ENCODE assay signal across 31 cellular contexts in genomic region chr21:28439852-28440251, GRCh38.
DNase-seq lines count a peak whose midpoint lies in the region; ATAC-seq and TF ChIP-seq lines count a peak whose summit lies in the region.
"Had no signal": no experiment of that assay in that cellular context is flagged by ENCODE, and none has a peak within 500 bp of the region (broad histone marks: within the 10 kb centered on the region; RNA-seq: fewer than 3 reads in every experiment).

No MANE protein-coding gene starts in this region.

- H3K4me2 ChIP-seq in smooth muscle cell: no peak overlapping the region

- intact Hi-C loops in left colon (cut with DNase I, micrococcal nuclease) (no loop called here), Right ventricle myocardium superior (cut with DNase I) (no loop called here)
- intact Hi-C loops in activated T-helper 2 cell treated with anti-CD3 and anti-CD28 coated beads, Interferon-gamma antibody, Interleukin-2, Interleukin-4, amounts not matched to agents 10 μg/mL and 5 μg/mL and 100 μg/mL, durations not matched to agents 14 hours and 24 hours and 36 hours (cut with micrococcal nuclease): no loop called here

- no peaks in the 10 kb centered on the region for H3K36me3 Mint-ChIP-seq in activated T-helper 2 cell treated with anti-CD3 and anti-CD28 coated beads, Interferon-gamma antibody, Interleukin-2, Interleukin-4, amounts not matched to agents 10 μg/mL and 5 μg/mL and 100 μg/mL, durations not matched to agents 14 hours and 24 hours and 36 hours (ENCODE audit: low read depth)
- H3K36me3 Mint-ChIP-seq: stimulated activated naive B cell treated with anti-CD40 and anti-IgM and Interleukin-4, amounts not matched to agents 10 μg/mL and 1 μg/mL and 100 μg/mL, for 72 hours had no signal

- no peak overlapping the region for H3K9ac ChIP-seq in smooth muscle cell (ENCODE audit: low read depth)
- H3K9ac ChIP-seq: parathyroid adenoma had no signal

- WGBS in smooth muscle cell (ENCODE audit: low lambda C conversion rate): 87% methylated on average over 2 of the region's 2 CpGs

- no peaks in the 10 kb centered on the region for H3K9me3 Mint-ChIP-seq in activated T-helper 2 cell treated with anti-CD3 and anti-CD28 coated beads, Interferon-gamma antibody, Interleukin-2, Interleukin-4, amounts not matched to agents 10 μg/mL and 5 μg/mL and 100 μg/mL, durations not matched to agents 14 hours and 24 hours and 36 hours
- H3K9me3 Mint-ChIP-seq: activated naive CD8-positive, alpha-beta T cell treated with anti-CD3 and anti-CD28 coated beads, Interleukin-2, amount 50 U/mL, for 24 hours; activated T-cell treated with anti-CD3 and anti-CD28 coated beads, Interleukin-2, amount 50 U/mL, for 24 hours; stimulated activated naive B cell treated with anti-CD40 and anti-IgM and Interleukin-4, amounts not matched to agents 10 μg/mL and 1 μg/mL and 100 μg/mL, for 72 hours had no signal

- H2AFZ ChIP-seq in smooth muscle cell (ENCODE audit: low read depth): peak overlapping the region; percentile 65
- H2AFZ ChIP-seq: parathyroid adenoma had no signal

- H3K27me3 Mint-ChIP-seq in activated T-helper 2 cell treated with anti-CD3 and anti-CD28 coated beads, Interferon-gamma antibody, Interleukin-2, Interleukin-4, amounts not matched to agents 10 μg/mL and 5 μg/mL and 100 μg/mL, durations not matched to agents 14 hours and 24 hours and 36 hours (ENCODE audit: low read depth): no peaks in the 10 kb centered on the region
- H3K27me3 Mint-ChIP-seq: activated CD4-positive, alpha-beta T cell treated with anti-CD3 and anti-CD28 coated beads for 36 hours; activated naive CD8-positive, alpha-beta T cell treated with anti-CD3 and anti-CD28 coated beads, Interleukin-2, amount 50 U/mL, for 24 hours; stimulated activated naive B cell treated with anti-CD40 and anti-IgM and Interleukin-4, amounts not matched to agents 10 μg/mL and 1 μg/mL and 100 μg/mL, for 72 hours had no signal

- no peak overlapping the region for H3K4me3 ChIP-seq in foreskin fibroblast (ENCODE audit: low read depth in 1 of 2, low read length in 2 of 2)
- H3K4me3 ChIP-seq in smooth muscle cell: no peak overlapping the region
- no peak overlapping the region for H3K4me3 ChIP-seq in BE2C (ENCODE audit: low read depth, low read length)
- H3K4me3 ChIP-seq: dorsolateral prefrontal cortex, HAP-1, heart left ventricle had no signal

- peak overlapping the region; percentile 89 for H3K27ac ChIP-seq in VCaP
- H3K27ac ChIP-seq in smooth muscle cell (ENCODE audit: low read depth): no peak overlapping the region
- H3K27ac ChIP-seq: dorsolateral prefrontal cortex, heart left ventricle, parathyroid adenoma had no signal

- no peak for ATAC-seq in left colon
- no peak for ATAC-seq in Right ventricle myocardium superior (ENCODE audit: poor library complexity)
- ATAC-seq: activated CD4-positive, alpha-beta T cell treated with anti-CD3 and anti-CD28 coated beads for 36 hours; activated naive CD8-positive, alpha-beta T cell treated with anti-CD3 and anti-CD28 coated beads, Interleukin-2, amount 50 U/mL, for 24 hours; heart left ventricle; right cardiac atrium; stimulated activated naive B cell treated with anti-CD40 and anti-IgM and Interleukin-4, amounts not matched to agents 10 μg/mL and 1 μg/mL and 100 μg/mL, for 72 hours; T-helper 17 cell had no signal

- H3K9me3 ChIP-seq in smooth muscle cell (replicated peaks; ENCODE audit: low read depth) (no peaks in the 10 kb centered on the region), BE2C (no peaks in the 10 kb centered on the region)
- H3K9me3 ChIP-seq: Caco-2, heart left ventricle had no signal

- H3K27ac Mint-ChIP-seq in activated T-helper 2 cell treated with anti-CD3 and anti-CD28 coated beads, Interferon-gamma antibody, Interleukin-2, Interleukin-4, amounts not matched to agents 10 μg/mL and 5 μg/mL and 100 μg/mL, durations not matched to agents 14 hours and 24 hours and 36 hours: no peak overlapping the region
- H3K27ac Mint-ChIP-seq: activated CD4-positive, alpha-beta T cell treated with anti-CD3 and anti-CD28 coated beads for 36 hours; activated naive CD8-positive, alpha-beta T cell treated with anti-CD3 and anti-CD28 coated beads, Interleukin-2, amount 50 U/mL, for 24 hours; activated T-cell treated with anti-CD3 and anti-CD28 coated beads, Interleukin-2, amount 50 U/mL, for 24 hours; stimulated activated naive B cell treated with anti-CD40 and anti-IgM and Interleukin-4, amounts not matched to agents 10 μg/mL and 1 μg/mL and 100 μg/mL, for 72 hours; T-helper 17 cell had no signal

- H4K20me1 ChIP-seq in smooth muscle cell (ENCODE audit: low read depth): no peaks in the 10 kb centered on the region

- H3K27me3 ChIP-seq in smooth muscle cell (ENCODE audit: low read depth) (no peaks in the 10 kb centered on the region), BE2C (no peaks in the 10 kb centered on the region)
- H3K27me3 ChIP-seq: dorsolateral prefrontal cortex, heart left ventricle had no signal

- peaks cover 2% of the 10 kb centered on the region for H3K4me1 Mint-ChIP-seq in activated T-helper 2 cell treated with anti-CD3 and anti-CD28 coated beads, Interferon-gamma antibody, Interleukin-2, Interleukin-4, amounts not matched to agents 10 μg/mL and 5 μg/mL and 100 μg/mL, durations not matched to agents 14 hours and 24 hours and 36 hours (ENCODE audit: low read depth)
- H3K4me1 Mint-ChIP-seq: activated CD4-positive, alpha-beta T cell treated with anti-CD3 and anti-CD28 coated beads for 36 hours; activated naive CD8-positive, alpha-beta T cell treated with anti-CD3 and anti-CD28 coated beads, Interleukin-2, amount 50 U/mL, for 24 hours; neural crest cell; stimulated activated naive B cell treated with anti-CD40 and anti-IgM and Interleukin-4, amounts not matched to agents 10 μg/mL and 1 μg/mL and 100 μg/mL, for 72 hours had no signal

- H3F3A ChIP-seq in smooth muscle cell (ENCODE audit: low read depth): peaks cover 6% of the 10 kb centered on the region

- TF ChIP-seq CTCF in VCaP (conservative IDR thresholded peaks at IDR 0.05) (no peak), foreskin fibroblast (IDR thresholded peaks at IDR 0.05; ENCODE audit: low read depth, low read length) (no peak), smooth muscle cell (IDR thresholded peaks at IDR 0.05; ENCODE audit: borderline replicate concordance, insufficient read depth, poor library complexity, severe bottlenecking) (no peak), BE2C (IDR thresholded peaks at IDR 0.05; ENCODE audit: low read depth, low read length) (no peak)

- no peaks in the 10 kb centered on the region for H3K36me3 ChIP-seq in smooth muscle cell (ENCODE audit: low read depth)
- H3K36me3 ChIP-seq in BE2C: no peaks in the 10 kb centered on the region
- H3K36me3 ChIP-seq: HAP-1, heart left ventricle had no signal

- H3K4me3 Mint-ChIP-seq in activated T-helper 2 cell treated with anti-CD3 and anti-CD28 coated beads, Interferon-gamma antibody, Interleukin-2, Interleukin-4, amounts not matched to agents 10 μg/mL and 5 μg/mL and 100 μg/mL, durations not matched to agents 14 hours and 24 hours and 36 hours (ENCODE audit: low read depth): no peak overlapping the region
- H3K4me3 Mint-ChIP-seq: activated CD4-positive, alpha-beta T cell treated with anti-CD3 and anti-CD28 coated beads for 36 hours; activated naive CD8-positive, alpha-beta T cell treated with anti-CD3 and anti-CD28 coated beads, Interleukin-2, amount 50 U/mL, for 24 hours; activated T-cell treated with anti-CD3 and anti-CD28 coated beads, Interleukin-2, amount 50 U/mL, for 24 hours; neural crest cell; stimulated activated naive B cell treated with anti-CD40 and anti-IgM and Interleukin-4, amounts not matched to agents 10 μg/mL and 1 μg/mL and 100 μg/mL, for 72 hours; T-helper 17 cell had no signal

- DNase-seq in Ammon's horn (ENCODE audit: low spot score): peak; percentile 16
- peak; percentile 73 to 92 for DNase-seq in foreskin fibroblast
- no peak for DNase-seq in smooth muscle cell (lab: John Stamatoyannopoulos, UW; ENCODE audit: unreplicated experiment)
- no peak for DNase-seq in BE2C
- DNase-seq in left colon: no peak
- DNase-seq in Right ventricle myocardium superior: no peak
- no peak for DNase-seq in activated T-helper 2 cell treated with anti-CD3 and anti-CD28 coated beads, Interferon-gamma antibody, Interleukin-2, Interleukin-4, amounts not matched to agents 10 μg/mL and 5 μg/mL and 100 μg/mL, durations not matched to agents 14 hours and 24 hours and 36 hours (ENCODE audit: low spot score)
- DNase-seq: activated CD4-positive, alpha-beta T cell treated with anti-CD3 and anti-CD28 coated beads for 36 hours; activated CD8-positive, alpha-beta memory T cell treated with anti-CD3 and anti-CD28 coated beads for 24 hours; activated naive CD8-positive, alpha-beta T cell treated with anti-CD3 and anti-CD28 coated beads, Interleukin-2, amount 50 U/mL, for 24 hours; activated T-cell treated with anti-CD3 and anti-CD28 coated beads, Interleukin-2, amount 50 U/mL, for 24 hours; Caco-2; cerebellar nuclear complex; dorsolateral prefrontal cortex; GDM1; heart left ventricle; Karpas-422; kidney glomerular epithelial cell; MV-4-11; NCI-H1436 treated with DMSO at 0.1 percent for 48 hours; NCI-H446; NCI-H82; right cardiac atrium; RPMI8226; stimulated activated CD4-positive, alpha-beta T cell treated with anti-CD3 and anti-CD28 coated beads, Interleukin-4, amount 100 ng/mL, for 24 hours; stimulated activated naive B cell treated with anti-CD40 and anti-IgM and Interleukin-4, amounts not matched to agents 10 μg/mL and 1 μg/mL and 100 μg/mL, for 72 hours; T-helper 17 cell had no signal

- H3K79me2 ChIP-seq in smooth muscle cell (ENCODE audit: low read depth): no peaks in the 10 kb centered on the region
- H3K79me2 ChIP-seq: parathyroid adenoma had no signal

- no peaks in the 10 kb centered on the region for H3K4me1 ChIP-seq in smooth muscle cell (ENCODE audit: low read depth)
- H3K4me1 ChIP-seq in BE2C: peaks cover 26% of the 10 kb centered on the region
- H3K4me1 ChIP-seq: Caco-2, HAP-1, heart left ventricle, parathyroid adenoma had no signal

Comparison
In these comparisons a context has a peak if more than half of its experiments do, and no peak if none do; other contexts are left out.
1. DNase-seq: peak in Ammon's horn (single experiment) and foreskin fibroblast (2 of 2); none in smooth muscle cell (single experiment), BE2C (single experiment), left colon (0 of 2), Right ventricle myocardium superior (single experiment) and activated T-helper 2 cell treated with anti-CD3 and anti-CD28 coated beads, Interferon-gamma antibody, Interleukin-2, Interleukin-4, amounts not matched to agents 10 μg/mL and 5 μg/mL and 100 μg/mL, durations not matched to agents 14 hours and 24 hours and 36 hours (single experiment).